16 cellular contexts compared by ENCODE assay signal in genomic region chr15:80076321-80077318, GRCh38. TPM values are rescaled to one million over a fixed set of nuclear protein-coding genes. Genes with fewer than 3 reads are reported as not detected.
DNase-seq lines count a peak whose midpoint lies in the region; ATAC-seq and TF ChIP-seq lines count a peak whose summit lies in the region.
"Had no signal": no experiment of that assay in that cellular context is flagged by ENCODE, and none has a peak within 500 bp of the region (broad histone marks: within the 10 kb centered on the region; RNA-seq: fewer than 3 reads in every experiment).

No MANE protein-coding gene starts in this region.

- H3K4me2 ChIP-seq in mesenchymal stem cell (ENCODE audit: low read length, poor library complexity, severe bottlenecking): no peak overlapping the region
- H3K4me2 ChIP-seq in smooth muscle cell: no peak overlapping the region

- no peak overlapping the region for H4K91ac ChIP-seq in mesenchymal stem cell (ENCODE audit: low read length)

- no peak overlapping the region for H3K14ac ChIP-seq in mesenchymal stem cell (ENCODE audit: low read length in 2 of 2)

- no peak overlapping the region for H2BK5ac ChIP-seq in mesenchymal stem cell (ENCODE audit: low read depth, low read length, poor library complexity, severe bottlenecking)

- H3K79me2 ChIP-seq in smooth muscle cell (ENCODE audit: low read depth): peaks cover 93% of the 10 kb centered on the region

- H3K4me3 ChIP-seq in HEK293 (ENCODE audit: low read depth, low read length): no peak overlapping the region
- no peak overlapping the region for H3K4me3 ChIP-seq in astrocyte of the spinal cord (ENCODE audit: low read depth, low read length)
- H3K4me3 ChIP-seq in mesenchymal stem cell (ENCODE audit: insufficient read depth in 1 of 2, low read depth in 1 of 2, low read length in 2 of 2): no peak overlapping the region
- no peak overlapping the region for H3K4me3 ChIP-seq in smooth muscle cell

- H3K27ac ChIP-seq in HEK293 (ENCODE audit: extremely low read depth, low read depth, low read length) (no peak overlapping the region), mesenchymal stem cell (ENCODE audit: low read length, poor library complexity, severe bottlenecking) (peak overlapping the region; percentile 38), smooth muscle cell (ENCODE audit: low read depth) (peak overlapping the region; percentile 17)

- H3K9me3 ChIP-seq in HEK293 (ENCODE audit: control insufficient read depth, insufficient read depth, low read depth, low read length) (no peaks in the 10 kb centered on the region), mesenchymal stem cell (ENCODE audit: control insufficient read depth, low read length) (no peaks in the 10 kb centered on the region), smooth muscle cell (replicated peaks; ENCODE audit: low read depth) (no peaks in the 10 kb centered on the region)

- no peaks in the 10 kb centered on the region for H3F3A ChIP-seq in smooth muscle cell (ENCODE audit: low read depth)

- ATAC-seq in GM19023 (IDR thresholded peaks at IDR 0.05; ENCODE audit: unreplicated experiment): no peak
- ATAC-seq: activated naive CD8-positive, alpha-beta T cell treated with anti-CD3 and anti-CD28 coated beads, Interleukin-2, amount 50 U/mL, for 24 hours; PC-3 had no signal

- POLR2A ChIA-PET in HEK293 (lab: Yijun Ruan, JAX): no interaction called here

- H2AFZ ChIP-seq in mesenchymal stem cell (ENCODE audit: low read depth, low read length) (no peak overlapping the region), smooth muscle cell (ENCODE audit: low read depth) (no peak overlapping the region)

- H3K36me3 ChIP-seq in HEK293 (ENCODE audit: control insufficient read depth in 2 of 2, insufficient read depth in 1 of 2, low read length in 2 of 2) (peaks cover 4% of the 10 kb centered on the region in 2 experiments; a peak in 1 of 3 replicates), mesenchymal stem cell (ENCODE audit: control insufficient read depth in 1 of 2, insufficient read depth in 2 of 2, low read depth in 1 of 2, low read length in 2 of 2) (peaks cover 3 to 8% of the 10 kb centered on the region in 2 experiments), smooth muscle cell (ENCODE audit: low read depth) (no peaks in the 10 kb centered on the region)

- H2BK12ac ChIP-seq in mesenchymal stem cell (ENCODE audit: low read length in 2 of 2): no peak overlapping the region

- H3K18ac ChIP-seq in mesenchymal stem cell (ENCODE audit: low read depth in 1 of 2, low read length in 2 of 2): no peak overlapping the region

- 62% methylated on average over 7 of the region's 8 CpGs for WGBS in mesenchymal stem cell
- WGBS in smooth muscle cell (ENCODE audit: low lambda C conversion rate): 59% methylated on average over 8 of the region's 8 CpGs

- no peak overlapping the region for H2BK15ac ChIP-seq in mesenchymal stem cell (ENCODE audit: low read depth, poor library complexity, severe bottlenecking)

- no peak overlapping the region for H2BK120ac ChIP-seq in mesenchymal stem cell (ENCODE audit: low read depth, low read length)

- no peak overlapping the region for H4K8ac ChIP-seq in mesenchymal stem cell (ENCODE audit: low read length)

- H3K27me3 ChIP-seq in mesenchymal stem cell (ENCODE audit: control insufficient read depth in 1 of 2, insufficient read depth in 1 of 2, low read length in 2 of 2) (no peaks in the 10 kb centered on the region), smooth muscle cell (ENCODE audit: low read depth) (no peaks in the 10 kb centered on the region)

- no peak overlapping the region for H3K23ac ChIP-seq in mesenchymal stem cell (ENCODE audit: low read length in 2 of 2)

- no peak overlapping the region for H2AK5ac ChIP-seq in mesenchymal stem cell (ENCODE audit: low read length, severe bottlenecking)

- peaks cover 76% of the 10 kb centered on the region for H4K20me1 ChIP-seq in smooth muscle cell (ENCODE audit: low read depth)

- no peak overlapping the region for H3K4ac ChIP-seq in mesenchymal stem cell (ENCODE audit: low read depth in 1 of 2, low read length in 2 of 2)

- no peak overlapping the region for H3K9ac ChIP-seq in mesenchymal stem cell (ENCODE audit: low read length)
- H3K9ac ChIP-seq in smooth muscle cell (ENCODE audit: low read depth): no peak overlapping the region

- peaks cover 5% of the 10 kb centered on the region for H3K79me1 ChIP-seq in mesenchymal stem cell (replicated peaks; ENCODE audit: low read length, poor library complexity, severe bottlenecking)

- in situ Hi-C loops in astrocyte of the spinal cord (cut with HindIII; ENCODE audit: low sequenced_read_pairs): no loop called here

- H3K4me1 ChIP-seq in HEK293 (ENCODE audit: control insufficient read depth, insufficient read depth, low read length) (peaks cover 36% of the 10 kb centered on the region), mesenchymal stem cell (ENCODE audit: control insufficient read depth, insufficient read depth, low read depth, low read length) (no peaks in the 10 kb centered on the region), smooth muscle cell (ENCODE audit: low read depth) (peaks cover 23% of the 10 kb centered on the region)

- CTCF ChIA-PET in HEK293 (lab: Yijun Ruan, JAX): interaction anchor here (0.6 to 5.4 kb wide), 7 partner anchors 12 to 1024 kb away, joined by 3 to 48 read pairs (median 4); no protein-coding TSS in a partner anchor

- DNase-seq in astrocyte of the spinal cord (ENCODE audit: low read depth, low spot score) (peak; percentile 25), mesenchymal stem cell (peak; percentile 13), smooth muscle cell (lab: John Stamatoyannopoulos, UW; ENCODE audit: unreplicated experiment) (no peak), middle frontal gyrus (ENCODE audit: extremely low spot score, low spot score) (no peak), KG1 (lab: John Stamatoyannopoulos, UW) (no peak)
- DNase-seq in activated CD4-positive, alpha-beta T cell treated with anti-CD3 and anti-CD28 coated beads for 1 hour: no peak
- DNase-seq: activated CD4-positive, CD25-positive, alpha-beta regulatory T cell; activated naive CD8-positive, alpha-beta T cell treated with anti-CD3 and anti-CD28 coated beads, Interleukin-2, amount 50 U/mL, for 24 hours; C1 segment of cervical spinal cord; DND-41; NCI-H1417 treated with DMSO at 0.1 percent for 48 hours; NCI-H446; PC-3; stimulated activated CD4-positive, alpha-beta T cell treated with anti-CD3 and anti-CD28 coated beads, Interleukin-4, amount 100 ng/mL, for 1 hour had no signal

- TF ChIP-seq CTCF in HEK293 (tag by site-specific recombination; IDR thresholded peaks at IDR 0.05) (no peak), astrocyte of the spinal cord (IDR thresholded peaks at IDR 0.05; ENCODE audit: low read depth, low read length) (no peak), smooth muscle cell (IDR thresholded peaks at IDR 0.05; ENCODE audit: borderline replicate concordance, insufficient read depth, poor library complexity, severe bottlenecking) (no peak)

TF ChIP-seq in HEK293, 187 proteins besides CTCF, POLR2A, EP300 and RAD21 (continues in another document):
- TF ChIP-seq ZNF585B (tag by site-specific recombination; IDR thresholded peaks at IDR 0.05): no peak
- TF ChIP-seq, protein P1, sequence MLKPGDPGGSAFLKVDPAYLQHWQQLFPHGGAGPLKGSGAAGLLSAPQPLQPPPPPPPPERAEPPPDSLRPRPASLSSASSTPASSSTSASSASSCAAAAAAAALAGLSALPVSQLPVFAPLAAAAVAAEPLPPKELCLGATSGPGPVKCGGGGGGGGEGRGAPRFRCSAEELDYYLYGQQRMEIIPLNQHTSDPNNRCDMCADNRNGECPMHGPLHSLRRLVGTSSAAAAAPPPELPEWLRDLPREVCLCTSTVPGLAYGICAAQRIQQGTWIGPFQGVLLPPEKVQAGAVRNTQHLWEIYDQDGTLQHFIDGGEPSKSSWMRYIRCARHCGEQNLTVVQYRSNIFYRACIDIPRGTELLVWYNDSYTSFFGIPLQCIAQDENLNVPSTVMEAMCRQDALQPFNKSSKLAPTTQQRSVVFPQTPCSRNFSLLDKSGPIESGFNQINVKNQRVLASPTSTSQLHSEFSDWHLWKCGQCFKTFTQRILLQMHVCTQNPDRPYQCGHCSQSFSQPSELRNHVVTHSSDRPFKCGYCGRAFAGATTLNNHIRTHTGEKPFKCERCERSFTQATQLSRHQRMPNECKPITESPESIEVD (tag by site-specific recombination; IDR thresholded peaks at IDR 0.05): peak; percentile 89
- no peak for TF ChIP-seq ZNF623 (tag by site-specific recombination; IDR thresholded peaks at IDR 0.05)
- TF ChIP-seq FEZF1 (tag by site-specific recombination; IDR thresholded peaks at IDR 0.05): peak; percentile 41; the same call in 1 of the 2 replicates
- TF ChIP-seq PRDM1 (tag by site-specific recombination; IDR thresholded peaks at IDR 0.05): peak; percentile 74
- no peak for TF ChIP-seq ZNF449 (tag by site-specific recombination; IDR thresholded peaks at IDR 0.05)
- no peak for TF ChIP-seq ZNF473 (tag by site-specific recombination; IDR thresholded peaks at IDR 0.05)
- TF ChIP-seq SCRT2 (tag by site-specific recombination; IDR thresholded peaks at IDR 0.05): no peak
- no peak for TF ChIP-seq IKZF3 (tag by site-specific recombination; IDR thresholded peaks at IDR 0.05)
- TF ChIP-seq ZFP69B (tag by site-specific recombination; IDR thresholded peaks at IDR 0.05): no peak
- TF ChIP-seq BCL11B (tag by site-specific recombination; IDR thresholded peaks at IDR 0.05; ENCODE audit: low read depth): no peak
- no peak for TF ChIP-seq MYNN (tag by site-specific recombination; IDR thresholded peaks at IDR 0.05; ENCODE audit: borderline replicate concordance)
- TF ChIP-seq ZNF112 (tag by site-specific recombination; IDR thresholded peaks at IDR 0.05): no peak
- no peak for TF ChIP-seq TCF7L2 (IDR thresholded peaks at IDR 0.05; ENCODE audit: borderline replicate concordance, low read depth, low read length)

RNA-seq across cellular contexts. Expression of gene ZFAND6, which starts 17.1 kb away (rescaled TPM):
- 67.9 TPM for polyA plus RNA-seq in mesenchymal stem cell (2013, experiment 1 of 2)
- polyA plus RNA-seq in mesenchymal stem cell (2013, experiment 2 of 2): 71.5 TPM
- total RNA-seq in smooth muscle cell: 144 and 165 TPM in 2 replicates
- polyA plus RNA-seq in smooth muscle cell: 78.4 and 81.9 TPM in 2 replicates

Comparison
In these comparisons a context has a peak if more than half of its experiments do, and no peak if none do; other contexts are left out.
1. DNase-seq: peak in astrocyte of the spinal cord (single experiment) and mesenchymal stem cell (single experiment); none in smooth muscle cell (single experiment), middle frontal gyrus (single experiment), activated CD4-positive, alpha-beta T cell treated with anti-CD3 and anti-CD28 coated beads for 1 hour (single experiment) and KG1 (single experiment).